Comparison of ENCODE assay signal across 22 cellular contexts in the genomic region with DNA sequence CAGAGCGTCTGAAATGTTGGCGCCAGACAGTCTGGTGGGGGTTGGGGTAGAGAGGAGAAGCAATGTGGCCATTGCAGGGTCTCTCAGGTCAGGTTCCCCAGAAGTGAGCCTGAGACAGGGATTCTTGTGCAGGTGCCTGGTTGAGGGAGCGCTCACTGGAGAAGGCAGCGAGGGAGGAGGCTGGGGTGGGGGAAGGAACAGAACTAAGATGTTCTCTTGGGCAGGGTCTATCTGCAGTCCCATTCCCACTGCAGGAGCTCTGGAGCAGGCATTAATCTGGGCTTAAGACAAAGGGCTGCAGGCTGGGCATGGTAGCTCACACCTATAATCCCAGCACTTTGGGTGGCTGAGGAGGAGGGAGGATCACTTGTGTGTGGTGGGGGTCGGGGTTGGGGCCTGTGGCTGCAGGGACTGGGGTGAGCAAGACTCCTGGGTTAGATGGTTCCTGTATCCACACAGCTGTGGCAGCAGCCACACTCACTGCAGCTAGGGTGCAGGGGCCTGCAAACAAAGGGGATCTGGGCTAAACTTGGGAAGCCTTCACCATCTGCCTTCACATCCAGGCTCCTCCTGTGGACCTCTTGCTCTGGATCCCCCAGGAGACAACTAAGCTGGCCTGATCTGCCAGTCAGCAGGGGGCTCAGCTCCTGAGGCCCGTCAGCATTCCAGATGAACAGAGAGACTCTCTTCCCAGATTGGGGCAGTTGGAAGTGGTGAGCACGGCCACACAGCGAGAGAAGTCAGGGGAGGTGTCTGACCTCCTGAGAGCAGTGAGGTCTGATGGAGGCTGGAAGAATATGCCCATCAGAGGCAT.
DNase-seq lines count a peak whose midpoint lies in the region; ATAC-seq, FAIRE-seq and TF ChIP-seq lines count a peak whose summit lies in the region.
"Had no signal": no experiment of that assay in that cellular context is flagged by ENCODE, and none has a peak within 500 bp of the region (broad histone marks: within the 10 kb centered on the region; RNA-seq: fewer than 3 reads in every experiment).

No MANE protein-coding gene starts in this region.

- H3K79me1 ChIP-seq in neuronal stem cell (ENCODE audit: low read depth, low read length) = no peaks in the 10 kb centered on the region

- H3K27ac ChIP-seq in A549 (peak overlapping the region; percentile 93 to 95), HEK293 (ENCODE audit: extremely low read depth, low read depth, low read length) (no peak overlapping the region), esophagus muscularis mucosa (replicated peaks in 1 of 4) (no peak overlapping the region), neuronal stem cell (replicated peaks; ENCODE audit: low read length) (no peak overlapping the region), substantia nigra (ENCODE audit: low read depth, low read length, poor library complexity, severe bottlenecking) (no peak overlapping the region)

- peak overlapping the region; percentile 29 for H3K18ac ChIP-seq in neuronal stem cell (ENCODE audit: low read length)

- FAIRE-seq in A549 (lab: Jason Lieb, UNC) = no peak
- FAIRE-seq: A204.1, D721Med, G401.6, GM12892, GM19239, HepG2, HTR-8/SVneo had no signal

- H4K91ac ChIP-seq in neuronal stem cell (ENCODE audit: low read depth, low read length, poor library complexity) = no peak overlapping the region

- POLR2A ChIA-PET in A549 (lab: Yijun Ruan, JAX) = no interaction called here
- POLR2A ChIA-PET in HEK293 (lab: Yijun Ruan, JAX) = no interaction called here

- H3K36me3 ChIP-seq in HEK293 (ENCODE audit: control insufficient read depth in 2 of 2, insufficient read depth in 1 of 2, low read length in 2 of 2) (no peaks in the 10 kb centered on the region), esophagus muscularis mucosa (no peaks in the 10 kb centered on the region), neuronal stem cell (replicated peaks in 1 of 2; ENCODE audit: control insufficient read depth in 2 of 2, insufficient read depth in 2 of 2, low read length in 2 of 2) (no peaks in the 10 kb centered on the region)
- H3K36me3 ChIP-seq: HAP-1 had no signal

- intact Hi-C loops in esophagus muscularis mucosa (cut with DNase I) = no loop called here

- no peak overlapping the region for H2BK5ac ChIP-seq in neuronal stem cell (ENCODE audit: low read length)

- peaks cover 0 to 45% (median 2%) of the 10 kb centered on the region in 4 donors for H3K27me3 ChIP-seq in esophagus muscularis mucosa
- H3K27me3 ChIP-seq in neuronal stem cell (ENCODE audit: control insufficient read depth in 3 of 3, insufficient read depth in 3 of 3, low read depth in 1 of 3, low read length in 3 of 3) = peaks cover 0 to 4% (median 0%) of the 10 kb centered on the region in 3 experiments

- no peak for TF ChIP-seq POLR2A in A549 (IDR thresholded peaks at IDR 0.05; ENCODE audit: low read length)
- TF ChIP-seq POLR2A in esophagus muscularis mucosa (IDR thresholded peaks at IDR 0.05; ENCODE audit: low read depth) = no peak

- no peak overlapping the region for H2BK15ac ChIP-seq in neuronal stem cell (ENCODE audit: low read length)

- H3K4ac ChIP-seq in neuronal stem cell (ENCODE audit: low read length) = no peak overlapping the region

- no peak for TF ChIP-seq RAD21 in A549 (conservative IDR thresholded peaks at IDR 0.05 in 1 of 2, IDR thresholded peaks at IDR 0.05 in 1 of 2)

- CTCF ChIA-PET in A549 (lab: Yijun Ruan, JAX) (no interaction called here), HEK293 (lab: Yijun Ruan, JAX) (no interaction called here)

- H3K14ac ChIP-seq in neuronal stem cell (ENCODE audit: low read length) = no peak overlapping the region

- H3K4me1 ChIP-seq in A549 (peaks cover 46% of the 10 kb centered on the region), HEK293 (ENCODE audit: control insufficient read depth, insufficient read depth, low read length) (no peaks in the 10 kb centered on the region), esophagus muscularis mucosa (peaks cover 0 to 4% (median 0%) of the 10 kb centered on the region in 4 donors), neuronal stem cell (ENCODE audit: control insufficient read depth in 2 of 2, insufficient read depth in 1 of 2, low read depth in 1 of 2, low read length in 2 of 2) (peaks cover 0 to 6% of the 10 kb centered on the region in 2 donors)
- H3K4me1 ChIP-seq: HAP-1 had no signal

- no peak for DNase-seq in A549 (ENCODE audit: low read depth in 1 of 2, low spot score in 1 of 2)
- peak; percentile 80 for DNase-seq in esophagus muscularis mucosa (ENCODE audit: extremely low spot score)
- DNase-seq in neuronal stem cell (ENCODE audit: low spot score) = no peak
- DNase-seq in mucosa of gallbladder (ENCODE audit: low spot score) = no peak
- DNase-seq in substantia nigra (lab: John Stamatoyannopoulos, UW) = no peak
- no peak for DNase-seq in activated naive CD4-positive, alpha-beta T cell (lab: John Stamatoyannopoulos, UW)
- DNase-seq: COR-L47, DMS153, DMS79 treated with DMSO at 0.1 percent for 48 hours, EL, GOT3, HFFc6 had no signal

- TF ChIP-seq EP300 in A549 (IDR thresholded peaks at IDR 0.05) (no peak), esophagus muscularis mucosa (IDR thresholded peaks at IDR 0.05) (no peak)

- no peak overlapping the region for H2AFZ ChIP-seq in neuronal stem cell (ENCODE audit: low read length)

- ATAC-seq in A549 = no peak
- ATAC-seq: CD8-positive, alpha-beta T cell; HepG2 had no signal

- H3K9me3 ChIP-seq in A549 (no peaks in the 10 kb centered on the region), HEK293 (ENCODE audit: control insufficient read depth, insufficient read depth, low read depth, low read length) (no peaks in the 10 kb centered on the region), esophagus muscularis mucosa (no peaks in the 10 kb centered on the region), neuronal stem cell (replicated peaks in 1 of 2; ENCODE audit: control insufficient read depth in 2 of 2, insufficient read depth in 1 of 2, low read depth in 1 of 2, low read length in 2 of 2) (no peaks in the 10 kb centered on the region)
- H3K9me3 ChIP-seq: HAP-1 had no signal

- H4K8ac ChIP-seq in neuronal stem cell (ENCODE audit: low read depth, low read length) = no peak overlapping the region

- 88% methylated on average over 4 of the region's 8 CpGs for WGBS in A549 (ENCODE audit: missing lambda C conversion rate)
- WGBS in esophagus muscularis mucosa = 85% methylated on average over 8 of the region's 8 CpGs
- WGBS in neuronal stem cell (ENCODE audit: extremely low coverage in 2 of 2, insufficient read length in 2 of 2, insufficient replicate concordance in 1 of 2), 2 donors = no CpG with 5 or more reads among the region's 8 CpGs

- H2BK120ac ChIP-seq in neuronal stem cell (ENCODE audit: low read depth, low read length) = no peak overlapping the region

- H3K4me2 ChIP-seq in A549 (no peak overlapping the region), neuronal stem cell (ENCODE audit: insufficient read depth, low read length, poor library complexity, severe bottlenecking) (no peak overlapping the region)

- no peak overlapping the region for H3K4me3 ChIP-seq in A549
- no peak overlapping the region for H3K4me3 ChIP-seq in HEK293 (ENCODE audit: low read depth, low read length)
- H3K4me3 ChIP-seq in esophagus muscularis mucosa = no peak overlapping the region
- H3K4me3 ChIP-seq in neuronal stem cell (ENCODE audit: low read length in 2 of 2) = no peak overlapping the region
- H3K4me3 ChIP-seq: HAP-1 had no signal

- peak overlapping the region; percentile 12 for H2BK12ac ChIP-seq in neuronal stem cell (ENCODE audit: low read length)

- no peak overlapping the region for H3K9ac ChIP-seq in neuronal stem cell (ENCODE audit: low read depth, low read length, poor library complexity)

- H2AK5ac ChIP-seq in neuronal stem cell (ENCODE audit: low read depth, low read length) = peak overlapping the region; percentile 21

- TF ChIP-seq CTCF in A549 (IDR thresholded peaks at IDR 0.05) (no peak), HEK293 (tag by site-specific recombination; IDR thresholded peaks at IDR 0.05) (no peak), esophagus muscularis mucosa (IDR thresholded peaks at IDR 0.05) (no peak)

- no peak overlapping the region for H3K23ac ChIP-seq in neuronal stem cell (ENCODE audit: low read depth, low read length, poor library complexity)

TF ChIP-seq in A549, 52 proteins besides CTCF, POLR2A, EP300 and RAD21 (continues in another document):
- TF ChIP-seq POLR2AphosphoS2 (conservative IDR thresholded peaks at IDR 0.05; ENCODE audit: low read length) (no peak), SMC3 (IDR thresholded peaks at IDR 0.05) (no peak), ELK1 (IDR thresholded peaks at IDR 0.05; ENCODE audit: low read depth, low read length) (no peak)

TF ChIP-seq in HEK293, 187 proteins besides CTCF, POLR2A, EP300 and RAD21:
- TF ChIP-seq ZNF561 (tag by site-specific recombination; IDR thresholded peaks at IDR 0.05; ENCODE audit: borderline replicate concordance) (no peak), GLI4 (tag by site-specific recombination; IDR thresholded peaks at IDR 0.05) (no peak), EGR2 (tag by site-specific recombination; IDR thresholded peaks at IDR 0.05; ENCODE audit: low read depth) (no peak), ZNF37A (tag by site-specific recombination; IDR thresholded peaks at IDR 0.05) (no peak), GLIS1 (tag by site-specific recombination; IDR thresholded peaks at IDR 0.05) (peak; percentile 17; the same call in 1 of the 2 replicates)

Comparison
In these comparisons a context has a peak if more than half of its experiments do, and no peak if none do; other contexts are left out.
1. H3K27ac ChIP-seq: peak in A549 (2 of 2); none in HEK293 (single experiment), esophagus muscularis mucosa (0 of 4), neuronal stem cell (single experiment) and substantia nigra (single experiment).